ENCODE assay signal across 25 cellular contexts in genomic region chr11:224424-224823, GRCh38. TPM values are rescaled to one million over a fixed set of nuclear protein-coding genes. Genes with fewer than 3 reads are reported as not detected.
"Had no signal": no experiment of that assay in that cellular context is flagged by ENCODE, and none has a peak within 500 bp of the region (broad histone marks: within the 10 kb centered on the region; RNA-seq: fewer than 3 reads in every experiment).

No MANE protein-coding gene starts in this region.

- H3K27ac ChIP-seq: ascending aorta, body of pancreas, PC-9 had no signal

- H2AFZ ChIP-seq: PC-9 had no signal

- H3K4me1 ChIP-seq: ascending aorta, body of pancreas had no signal

- H3K4me1 Mint-ChIP-seq: WTC11 had no signal

- H3K27ac Mint-ChIP-seq: activated naive CD8-positive, alpha-beta T cell treated with anti-CD3 and anti-CD28 coated beads, Interleukin-2, amount 50 U/mL, for 24 hours; activated T-cell treated with anti-CD3 and anti-CD28 coated beads, Interleukin-2, amount 50 U/mL, for 72 hours; activated T-helper 2 cell treated with anti-CD3 and anti-CD28 coated beads, Interferon-gamma antibody, Interleukin-2, Interleukin-4, amounts not matched to agents 10 μg/mL and 5 μg/mL and 100 μg/mL, durations not matched to agents 14 hours and 24 hours and 36 hours; T-helper 17 cell; WTC11 had no signal

- ATAC-seq: activated naive CD4-positive, alpha-beta T cell treated with anti-CD3 and anti-CD28 coated beads, Interleukin-2, amount 50 U/mL, for 72 hours; activated naive CD8-positive, alpha-beta T cell treated with anti-CD3 and anti-CD28 coated beads, Interleukin-2, amount 50 U/mL, for 24 hours; activated T-cell treated with anti-CD3 and anti-CD28 coated beads, Interleukin-2, amount 50 U/mL, for 72 hours; body of pancreas; T-helper 17 cell; WTC11 had no signal

- H3K4me3 ChIP-seq: ascending aorta, body of pancreas, PC-9 had no signal

- H3K27me3 Mint-ChIP-seq: activated naive CD8-positive, alpha-beta T cell treated with anti-CD3 and anti-CD28 coated beads, Interleukin-2, amount 50 U/mL, for 24 hours; T-helper 17 cell had no signal

- H3K36me3 Mint-ChIP-seq: activated naive CD4-positive, alpha-beta T cell treated with anti-CD3 and anti-CD28 coated beads, Interleukin-2, amount 50 U/mL, for 72 hours; WTC11 had no signal

- H3K9me3 Mint-ChIP-seq: activated naive CD4-positive, alpha-beta T cell treated with anti-CD3 and anti-CD28 coated beads, Interleukin-2, amount 50 U/mL, for 72 hours; activated naive CD8-positive, alpha-beta T cell treated with anti-CD3 and anti-CD28 coated beads, Interleukin-2, amount 50 U/mL, for 24 hours; activated T-cell treated with anti-CD3 and anti-CD28 coated beads, Interleukin-2, amount 50 U/mL, for 72 hours; activated T-helper 2 cell treated with anti-CD3 and anti-CD28 coated beads, Interferon-gamma antibody, Interleukin-2, Interleukin-4, amounts not matched to agents 10 μg/mL and 5 μg/mL and 100 μg/mL, durations not matched to agents 14 hours and 24 hours and 36 hours; WTC11 had no signal

- H3K27me3 ChIP-seq: ascending aorta, body of pancreas had no signal

- H3K9me3 ChIP-seq: ascending aorta, body of pancreas had no signal

- H3K4me3 Mint-ChIP-seq: activated naive CD8-positive, alpha-beta T cell treated with anti-CD3 and anti-CD28 coated beads, Interleukin-2, amount 50 U/mL, for 24 hours; activated T-cell treated with anti-CD3 and anti-CD28 coated beads, Interleukin-2, amount 50 U/mL, for 72 hours; T-helper 17 cell; WTC11 had no signal

- H3K4me2 ChIP-seq: PC-9 had no signal

- DNase-seq: activated CD4-positive, alpha-beta T cell treated with anti-CD3 and anti-CD28 coated beads for 48 hours; activated CD4-positive, alpha-beta T cell treated with anti-CD3 and anti-CD28 coated beads, Interleukin-2, amount 50 U/mL, for 48 hours; activated CD4-positive, CD25-positive, alpha-beta regulatory T cell treated with anti-CD3 and anti-CD28 coated beads, Interleukin-2, amount 50 U/mL, for 72 hours; activated naive CD4-positive, alpha-beta T cell; activated naive CD8-positive, alpha-beta T cell treated with anti-CD3 and anti-CD28 coated beads, Interleukin-2, amount 50 U/mL, for 24 hours; activated T-cell treated with anti-CD3 and anti-CD28 coated beads, Interleukin-2, amount 50 U/mL, for 72 hours; amniotic stem cell; body of pancreas; central memory CD4-positive, alpha-beta T cell; MM.1S; NCI-H1105; NCI-H1436; NCI-H1694 treated with DMSO at 0.1 percent for 48 hours; NCI-H2081; NCI-H510A treated with DMSO at 0.1 percent for 48 hours; NCI-H69; PC-9; SIG-M5; T-helper 17 cell; T-helper 9 cell had no signal

RNA-seq across cellular contexts. Expression of gene SCGB1C1, which starts 31.5 kb away (rescaled TPM):
- total RNA-seq: activated T-cell treated with anti-CD3 and anti-CD28 coated beads, Interleukin-2, amount 50 U/mL, for 72 hours; activated T-helper 2 cell treated with anti-CD3 and anti-CD28 coated beads, Interferon-gamma antibody, Interleukin-2, Interleukin-4, amounts not matched to agents 10 μg/mL and 5 μg/mL and 100 μg/mL, durations not matched to agents 14 hours and 24 hours and 36 hours; ascending aorta; body of pancreas; bronchial epithelial cell; PC-9; T-helper 17 cell; WTC11 had no signal
